22 cellular contexts compared by ENCODE assay signal in the genomic region with DNA sequence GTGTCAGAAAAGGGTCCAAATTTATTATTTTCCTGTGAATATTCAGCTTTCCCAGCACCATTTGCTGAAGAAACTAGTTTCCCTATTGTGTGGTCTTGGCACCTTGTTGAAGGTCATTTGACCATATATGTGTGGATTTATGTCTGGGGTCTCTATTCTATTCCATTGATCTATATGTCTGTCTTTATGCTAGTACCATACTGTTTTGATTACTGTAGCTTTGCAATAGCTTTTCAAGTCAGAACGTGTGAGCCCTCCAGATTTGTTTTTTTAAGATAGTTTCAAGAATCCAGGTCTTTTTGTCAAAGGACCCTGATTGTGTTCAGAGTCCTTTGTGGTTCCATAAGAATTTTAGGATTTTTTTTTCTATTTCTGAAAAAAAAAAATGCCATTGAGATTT.
DNase-seq lines count a peak whose midpoint lies in the region; ATAC-seq, FAIRE-seq and TF ChIP-seq lines count a peak whose summit lies in the region.
"Had no signal": no experiment of that assay in that cellular context is flagged by ENCODE, and none has a peak within 500 bp of the region (broad histone marks: within the 10 kb centered on the region; RNA-seq: fewer than 3 reads in every experiment).

No MANE protein-coding gene starts in this region.

- H3K27me3 ChIP-seq in HCT116 (ENCODE audit: insufficient read depth, low read length) (no peaks in the 10 kb centered on the region), K562 (ENCODE audit: control insufficient read depth in 2 of 2, insufficient read depth in 2 of 2, low read length in 2 of 2) (peaks cover 10 to 13% of the 10 kb centered on the region in 2 experiments; a peak in 3 of 5 replicates), mesenchymal stem cell (ENCODE audit: control insufficient read depth in 1 of 2, insufficient read depth in 1 of 2, low read length in 2 of 2) (peaks cover 0 to 4% of the 10 kb centered on the region in 2 experiments)
- H3K27me3 ChIP-seq: BE2C, BLaER1 had no signal

- H2BK15ac ChIP-seq in mesenchymal stem cell (ENCODE audit: low read depth, poor library complexity, severe bottlenecking) = no peak overlapping the region

- no peak overlapping the region for H3K4me3 Mint-ChIP-seq in WTC11
- H3K4me3 Mint-ChIP-seq: CD14-positive monocyte; CD4-positive, CD25-positive, alpha-beta regulatory T cell; CD8-positive, alpha-beta memory T cell had no signal

- H3K4ac ChIP-seq in mesenchymal stem cell (ENCODE audit: low read depth in 1 of 2, low read length in 2 of 2) = no peak overlapping the region

- H3K36me3 ChIP-seq in HCT116 (ENCODE audit: control insufficient read depth in 1 of 2, insufficient read depth in 2 of 2, low read length in 2 of 2) (no peaks in the 10 kb centered on the region), K562 (ENCODE audit: control insufficient read depth, insufficient read depth, low read length) (no peaks in the 10 kb centered on the region), mesenchymal stem cell (ENCODE audit: control insufficient read depth in 1 of 2, insufficient read depth in 2 of 2, low read depth in 1 of 2, low read length in 2 of 2) (no peaks in the 10 kb centered on the region)
- H3K36me3 ChIP-seq: BE2C, BLaER1 had no signal

- H3K23ac ChIP-seq in mesenchymal stem cell (ENCODE audit: low read length in 2 of 2) = no peak overlapping the region

- H3K79me1 ChIP-seq in mesenchymal stem cell (replicated peaks; ENCODE audit: low read length, poor library complexity, severe bottlenecking) = no peaks in the 10 kb centered on the region

- peaks cover 13% of the 10 kb centered on the region for H3K9me3 Mint-ChIP-seq in WTC11

- peaks cover 0 to 5% of the 10 kb centered on the region in 2 experiments; a peak in 1 of 4 replicates for H3K9me3 ChIP-seq in HCT116 (ENCODE audit: control insufficient read depth in 1 of 2, insufficient read depth in 1 of 2, low read depth in 1 of 2, low read length in 2 of 2)
- no peaks in the 10 kb centered on the region for H3K9me3 ChIP-seq in K562 (replicated peaks; ENCODE audit: control insufficient read depth, insufficient read depth, low read depth, low read length)
- H3K9me3 ChIP-seq in mesenchymal stem cell (ENCODE audit: control insufficient read depth, low read length) = peaks cover 8% of the 10 kb centered on the region
- H3K9me3 ChIP-seq: BE2C had no signal

- CTCF ChIA-PET in HCT116 (lab: Charles Lee) (no interaction called here), WTC11 (lab: Charles Lee) (no interaction called here), K562 (lab: Yijun Ruan, JAX; ENCODE audit: low intra/inter-chr PET ratio) (no interaction called here)

- in situ Hi-C loops in K562 (cut with MboI) = no loop called here

- H3K4me1 ChIP-seq in HCT116 (ENCODE audit: control insufficient read depth in 1 of 2, insufficient read depth in 2 of 2, low read length in 2 of 2) (no peaks in the 10 kb centered on the region), K562 (replicated peaks in 1 of 2; ENCODE audit: control insufficient read depth in 2 of 2, insufficient read depth in 2 of 2, low read length in 2 of 2) (0 out of 5 replicates have a peak, but pooled peaks cover 0 to 2% of the 10 kb centered on the region in 2 experiments), mesenchymal stem cell (ENCODE audit: control insufficient read depth, insufficient read depth, low read depth, low read length) (no peaks in the 10 kb centered on the region)
- H3K4me1 ChIP-seq: BE2C, BLaER1 had no signal

- no peak overlapping the region for H3K18ac ChIP-seq in mesenchymal stem cell (ENCODE audit: low read depth in 1 of 2, low read length in 2 of 2)

- H2BK12ac ChIP-seq in mesenchymal stem cell (ENCODE audit: low read length in 2 of 2) = no peak overlapping the region

- no peak for DNase-seq in HCT116 (ENCODE audit: low read depth, low spot score)
- no peak for DNase-seq in WTC11 (ENCODE audit: low spot score)
- DNase-seq in K562 (ENCODE audit: extremely low read depth in 1 of 4, low spot score in 3 of 4) = no peak
- DNase-seq in hypothalamus (lab: John Stamatoyannopoulos, UW) = no peak
- no peak for DNase-seq in mesenchymal stem cell
- DNase-seq: 8988T; ACHN; BE2C; C1 segment of cervical spinal cord; CD4-positive, alpha-beta memory T cell; CD4-positive, CD25-positive, alpha-beta regulatory T cell; CD8-positive, alpha-beta memory T cell; COR-L47; DMS79 treated with DMSO at 0.1 percent for 48 hours; GF-D8 had no signal

- no peak overlapping the region for H3K4me2 ChIP-seq in HCT116 (ENCODE audit: low read length)
- no peak overlapping the region for H3K4me2 ChIP-seq in K562 (ENCODE audit: insufficient read depth, low read length)
- H3K4me2 ChIP-seq in mesenchymal stem cell (ENCODE audit: low read length, poor library complexity, severe bottlenecking) = no peak overlapping the region
- H3K4me2 ChIP-seq: BLaER1 had no signal

- TF ChIP-seq POLR2A in HCT116 (IDR thresholded peaks at IDR 0.05; ENCODE audit: borderline replicate concordance, extremely low read depth, insufficient read depth, insufficient read length) = no peak
- no peak for TF ChIP-seq POLR2A in K562 (conservative IDR thresholded peaks at IDR 0.05)

- no peak overlapping the region for H2AK5ac ChIP-seq in mesenchymal stem cell (ENCODE audit: low read length, severe bottlenecking)

- H2AFZ ChIP-seq in HCT116 (ENCODE audit: low read depth, low read length, poor library complexity, severe bottlenecking) = no peak overlapping the region
- H2AFZ ChIP-seq in K562 (ENCODE audit: low read depth, low read length) = no peak overlapping the region
- no peak overlapping the region for H2AFZ ChIP-seq in mesenchymal stem cell (ENCODE audit: low read depth, low read length)

- TF ChIP-seq EP300 in K562 (IDR thresholded peaks at IDR 0.05; ENCODE audit: low read length) = no peak

- TF ChIP-seq CTCF in HCT116 (IDR thresholded peaks at IDR 0.05 in 2 of 3, conservative IDR thresholded peaks at IDR 0.05 in 1 of 3; ENCODE audit: borderline replicate concordance in 1 of 3, insufficient read depth in 1 of 3, low read depth in 2 of 3, low read length in 2 of 3) (no peak), WTC11 (IDR thresholded peaks at IDR 0.05) (no peak), K562 (IDR thresholded peaks at IDR 0.05 in 2 of 3, conservative IDR thresholded peaks at IDR 0.05 in 1 of 3; ENCODE audit: insufficient read depth in 2 of 3, low read depth in 1 of 3, low read length in 3 of 3) (no peak)

- H3K9me2 ChIP-seq in HCT116 (ENCODE audit: insufficient read depth) = no peaks in the 10 kb centered on the region

- peaks cover 6% of the 10 kb centered on the region; the same call in 1 of the 2 replicates for H3K36me3 Mint-ChIP-seq in WTC11
- H3K36me3 Mint-ChIP-seq: CD14-positive monocyte; CD4-positive, alpha-beta memory T cell; CD4-positive, CD25-positive, alpha-beta regulatory T cell had no signal

- no peaks in the 10 kb centered on the region for H3K9me1 ChIP-seq in K562 (ENCODE audit: control insufficient read depth, insufficient read depth, low read length)

- H3K27me3 Mint-ChIP-seq in WTC11 (ENCODE audit: low read depth) = no peaks in the 10 kb centered on the region; the same call in 1 of the 2 replicates

- H3K14ac ChIP-seq in mesenchymal stem cell (ENCODE audit: low read length in 2 of 2) = no peak overlapping the region

- BruUV-seq in HCT116 (replicated peaks; lab: Mats Ljungman, UMichigan) (no TSS peak), K562 (replicated peaks; lab: Mats Ljungman, UMichigan) (no TSS peak)

- no peak overlapping the region for H3K27ac Mint-ChIP-seq in WTC11
- H3K27ac Mint-ChIP-seq: CD14-positive monocyte; CD4-positive, alpha-beta memory T cell; CD4-positive, CD25-positive, alpha-beta regulatory T cell had no signal

- POLR2A ChIA-PET in HCT116 (lab: Charles Lee) (no interaction called here), WTC11 (lab: Charles Lee) (no interaction called here), K562 (lab: Yijun Ruan, JAX) (no interaction called here)

- no peak overlapping the region for H4K8ac ChIP-seq in mesenchymal stem cell (ENCODE audit: low read length)

- H3K27ac ChIP-seq in HCT116 (ENCODE audit: low read depth, low read length) (no peak overlapping the region), K562 (ENCODE audit: extremely low read depth, low read depth, low read length) (no peak overlapping the region), mesenchymal stem cell (ENCODE audit: low read length, poor library complexity, severe bottlenecking) (no peak overlapping the region)
- H3K27ac ChIP-seq: BLaER1 had no signal

- intact Hi-C loops in HCT116 (cut with micrococcal nuclease) = no loop called here
- intact Hi-C loops in K562 (cut with micrococcal nuclease) = no loop called here

- peaks cover 22% of the 10 kb centered on the region for H3K4me1 Mint-ChIP-seq in WTC11
- H3K4me1 Mint-ChIP-seq: CD4-positive, alpha-beta memory T cell; CD4-positive, CD25-positive, alpha-beta regulatory T cell; CD8-positive, alpha-beta memory T cell had no signal

- FAIRE-seq in K562 (lab: Jason Lieb, UNC) = no peak
- FAIRE-seq: A204.1, G401.6, GM12891 had no signal

- ATAC-seq in HCT116 (no peak), WTC11 (no peak), K562 (no peak), GM19023 (IDR thresholded peaks at IDR 0.05; ENCODE audit: unreplicated experiment) (no peak), HG03469 (IDR thresholded peaks at IDR 0.05; ENCODE audit: unreplicated experiment) (no peak)

- H3K4me3 ChIP-seq in HCT116 (replicated peaks in 1 of 2; ENCODE audit: low read depth in 1 of 2, low read length in 2 of 2) = no peak overlapping the region
- H3K4me3 ChIP-seq in K562 = no peak overlapping the region
- peak overlapping the region in 1 of 2 experiments; percentile 6 for H3K4me3 ChIP-seq in mesenchymal stem cell (ENCODE audit: insufficient read depth in 1 of 2, low read depth in 1 of 2, low read length in 2 of 2)
- H3K4me3 ChIP-seq: BLaER1 had no signal

- WGBS in K562 (ENCODE audit: insufficient coverage, low coverage, missing lambda C conversion rate) = 0% methylated on average over 1 of the region's 1 CpG
- WGBS in mesenchymal stem cell = 70% methylated on average over 1 of the region's 1 CpG

- no peak overlapping the region for H4K91ac ChIP-seq in mesenchymal stem cell (ENCODE audit: low read length)

- TF ChIP-seq RAD21 in HCT116 (IDR thresholded peaks at IDR 0.05; ENCODE audit: low read depth) = no peak
- TF ChIP-seq RAD21 in K562 (CRISPR knock-in tag; conservative IDR thresholded peaks at IDR 0.05 in 1 of 2, IDR thresholded peaks at IDR 0.05 in 1 of 2) = no peak

- no peaks in the 10 kb centered on the region for H3K79me2 ChIP-seq in HCT116 (ENCODE audit: insufficient read depth, low read length)
- no peaks in the 10 kb centered on the region for H3K79me2 ChIP-seq in K562 (ENCODE audit: control insufficient read depth, insufficient read depth, low read length)

- no peak overlapping the region for H3K9ac ChIP-seq in HCT116 (ENCODE audit: low read length)
- H3K9ac ChIP-seq in K562 (ENCODE audit: insufficient read depth in 1 of 2, low read depth in 2 of 2, low read length in 2 of 2) = no peak overlapping the region
- no peak overlapping the region for H3K9ac ChIP-seq in mesenchymal stem cell (ENCODE audit: low read length)
- H3K9ac ChIP-seq: BLaER1 had no signal

- no peak overlapping the region for H2BK5ac ChIP-seq in mesenchymal stem cell (ENCODE audit: low read depth, low read length, poor library complexity, severe bottlenecking)

- RAD21 ChIA-PET in HCT116 (lab: Charles Lee; ENCODE audit: low non-redundant PET in 1 of 2, low total read pairs in 2 of 2, uncharacterized antibody in 2 of 2, unreplicated experiment in 2 of 2) = no interaction called here

- no peaks in the 10 kb centered on the region for H4K20me1 ChIP-seq in HCT116 (ENCODE audit: insufficient read depth)
- H4K20me1 ChIP-seq in K562 (replicated peaks; ENCODE audit: control insufficient read depth, insufficient read depth, low read length) = no peaks in the 10 kb centered on the region
- H4K20me1 ChIP-seq: BLaER1 had no signal

- H2BK120ac ChIP-seq in mesenchymal stem cell (ENCODE audit: low read depth, low read length) = no peak overlapping the region
